In the genomic region with DNA sequence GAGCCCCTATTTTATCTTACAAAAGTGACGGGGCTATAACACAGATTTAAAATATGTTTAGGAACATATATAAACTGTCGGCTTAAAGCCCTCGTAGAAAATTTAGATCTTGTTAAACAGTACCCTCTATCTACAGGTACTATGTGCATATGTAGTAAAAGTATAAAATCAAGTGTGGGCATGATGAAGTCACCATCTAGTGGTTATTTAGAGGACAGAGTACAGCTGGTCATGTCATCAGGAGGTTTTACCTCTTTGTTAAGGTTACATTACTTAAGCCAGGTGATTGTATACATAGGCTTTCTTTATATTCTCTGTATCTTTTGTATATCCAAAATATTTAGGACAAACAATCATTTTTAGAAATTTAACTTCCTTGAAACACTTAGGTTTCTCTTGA, we compare ENCODE assay signal across 2 cellular contexts.
TF ChIP-seq lines count a peak whose summit lies in the region.

No MANE protein-coding gene starts in this region.

TF ChIP-seq in K562, 482 proteins besides CTCF, POLR2A, EP300 and RAD21:
- TF ChIP-seq, protein P1, sequence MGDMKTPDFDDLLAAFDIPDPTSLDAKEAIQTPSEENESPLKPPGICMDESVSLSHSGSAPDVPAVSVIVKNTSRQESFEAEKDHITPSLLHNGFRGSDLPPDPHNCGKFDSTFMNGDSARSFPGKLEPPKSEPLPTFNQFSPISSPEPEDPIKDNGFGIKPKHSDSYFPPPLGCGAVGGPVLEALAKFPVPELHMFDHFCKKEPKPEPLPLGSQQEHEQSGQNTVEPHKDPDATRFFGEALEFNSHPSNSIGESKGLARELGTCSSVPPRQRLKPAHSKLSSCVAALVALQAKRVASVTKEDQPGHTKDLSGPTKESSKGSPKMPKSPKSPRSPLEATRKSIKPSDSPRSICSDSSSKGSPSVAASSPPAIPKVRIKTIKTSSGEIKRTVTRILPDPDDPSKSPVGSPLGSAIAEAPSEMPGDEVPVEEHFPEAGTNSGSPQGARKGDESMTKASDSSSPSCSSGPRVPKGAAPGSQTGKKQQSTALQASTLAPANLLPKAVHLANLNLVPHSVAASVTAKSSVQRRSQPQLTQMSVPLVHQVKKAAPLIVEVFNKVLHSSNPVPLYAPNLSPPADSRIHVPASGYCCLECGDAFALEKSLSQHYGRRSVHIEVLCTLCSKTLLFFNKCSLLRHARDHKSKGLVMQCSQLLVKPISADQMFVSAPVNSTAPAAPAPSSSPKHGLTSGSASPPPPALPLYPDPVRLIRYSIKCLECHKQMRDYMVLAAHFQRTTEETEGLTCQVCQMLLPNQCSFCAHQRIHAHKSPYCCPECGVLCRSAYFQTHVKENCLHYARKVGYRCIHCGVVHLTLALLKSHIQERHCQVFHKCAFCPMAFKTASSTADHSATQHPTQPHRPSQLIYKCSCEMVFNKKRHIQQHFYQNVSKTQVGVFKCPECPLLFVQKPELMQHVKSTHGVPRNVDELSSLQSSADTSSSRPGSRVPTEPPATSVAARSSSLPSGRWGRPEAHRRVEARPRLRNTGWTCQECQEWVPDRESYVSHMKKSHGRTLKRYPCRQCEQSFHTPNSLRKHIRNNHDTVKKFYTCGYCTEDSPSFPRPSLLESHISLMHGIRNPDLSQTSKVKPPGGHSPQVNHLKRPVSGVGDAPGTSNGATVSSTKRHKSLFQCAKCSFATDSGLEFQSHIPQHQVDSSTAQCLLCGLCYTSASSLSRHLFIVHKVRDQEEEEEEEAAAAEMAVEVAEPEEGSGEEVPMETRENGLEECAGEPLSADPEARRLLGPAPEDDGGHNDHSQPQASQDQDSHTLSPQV (IDR thresholded peaks at IDR 0.05), result no peak
- TF ChIP-seq, protein P2, sequence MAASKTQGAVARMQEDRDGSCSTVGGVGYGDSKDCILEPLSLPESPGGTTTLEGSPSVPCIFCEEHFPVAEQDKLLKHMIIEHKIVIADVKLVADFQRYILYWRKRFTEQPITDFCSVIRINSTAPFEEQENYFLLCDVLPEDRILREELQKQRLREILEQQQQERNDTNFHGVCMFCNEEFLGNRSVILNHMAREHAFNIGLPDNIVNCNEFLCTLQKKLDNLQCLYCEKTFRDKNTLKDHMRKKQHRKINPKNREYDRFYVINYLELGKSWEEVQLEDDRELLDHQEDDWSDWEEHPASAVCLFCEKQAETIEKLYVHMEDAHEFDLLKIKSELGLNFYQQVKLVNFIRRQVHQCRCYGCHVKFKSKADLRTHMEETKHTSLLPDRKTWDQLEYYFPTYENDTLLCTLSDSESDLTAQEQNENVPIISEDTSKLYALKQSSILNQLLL (CRISPR knock-in tag; IDR thresholded peaks at IDR 0.05; ENCODE audit: borderline replicate concordance), result peak; percentile 67; the same call in 1 of the 2 replicates

TF ChIP-seq in HepG2, 621 proteins besides CTCF, POLR2A, EP300 and RAD21:
- TF ChIP-seq ZNF761 (CRISPR knock-in tag; conservative IDR thresholded peaks at IDR 0.05) (no peak), STAG1 (CRISPR knock-in tag; IDR thresholded peaks at IDR 0.05) (peak; percentile 15; the same call in 1 of the 2 replicates)
